ENCODE assay signal across 22 cellular contexts in the genomic region with DNA sequence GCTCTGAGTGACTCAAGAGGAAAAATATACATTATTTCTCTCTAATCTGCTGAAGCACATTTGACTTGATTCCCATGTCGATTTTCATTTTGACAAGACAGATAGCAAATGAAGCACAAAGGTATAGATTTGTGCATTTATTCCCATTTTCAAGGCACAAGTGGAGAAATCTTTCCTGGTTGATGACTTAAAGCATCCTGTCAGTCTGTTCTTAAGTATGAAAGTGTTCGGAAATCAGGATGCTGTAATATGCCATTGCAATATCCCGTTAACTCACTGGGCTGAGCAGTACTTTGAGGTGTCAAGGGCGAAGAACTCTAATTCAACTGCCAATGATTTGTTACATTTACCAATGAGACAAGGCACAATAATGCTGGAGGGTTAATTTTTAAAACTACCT.
"Had no signal": no experiment of that assay in that cellular context is flagged by ENCODE, and none has a peak within 500 bp of the region (broad histone marks: within the 10 kb centered on the region; RNA-seq: fewer than 3 reads in every experiment).

No MANE protein-coding gene starts in this region.

- H3K27me3 ChIP-seq: colonic mucosa, dorsolateral prefrontal cortex, esophagus muscularis mucosa, esophagus squamous epithelium, foreskin keratinocyte, gastrocnemius medialis, gastroesophageal sphincter, heart left ventricle, heart right ventricle had no signal

- H3K27ac ChIP-seq: colonic mucosa, coronary artery, dorsolateral prefrontal cortex, epithelial cell of prostate, esophagus muscularis mucosa, esophagus squamous epithelium, foreskin keratinocyte, gastrocnemius medialis, gastroesophageal sphincter, heart left ventricle, heart right ventricle had no signal

- H3K9me3 ChIP-seq: colonic mucosa, esophagus muscularis mucosa, esophagus squamous epithelium, gastrocnemius medialis, gastroesophageal sphincter had no signal

- H3K4me1 ChIP-seq: colonic mucosa, esophagus muscularis mucosa, esophagus squamous epithelium, foreskin keratinocyte, gastrocnemius medialis, gastroesophageal sphincter, heart left ventricle, heart right ventricle had no signal

- H3K4me3 ChIP-seq: colonic mucosa, coronary artery, dorsolateral prefrontal cortex, esophagus muscularis mucosa, esophagus squamous epithelium, gastrocnemius medialis, gastroesophageal sphincter, heart left ventricle, heart right ventricle had no signal

- H3K36me3 ChIP-seq: colonic mucosa, esophagus muscularis mucosa, esophagus squamous epithelium, gastrocnemius medialis, gastroesophageal sphincter, heart left ventricle, heart right ventricle had no signal

- DNase-seq: colonic mucosa; cortex of kidney; dermis blood vessel endothelial cell; dorsolateral prefrontal cortex; effector CD4-positive, alpha-beta T cell; effector CD8-positive, alpha-beta T cell; effector memory CD4-positive, alpha-beta T cell; effector memory CD8-positive, alpha-beta T cell; endodermal cell; erythroblast; esophagus squamous epithelium; foreskin keratinocyte; foreskin melanocyte; gastrocnemius medialis; glutamatergic neuron; head of caudate nucleus; heart left ventricle; heart right ventricle had no signal
